ENCODE assay signal across 13 cellular contexts in the genomic region with DNA sequence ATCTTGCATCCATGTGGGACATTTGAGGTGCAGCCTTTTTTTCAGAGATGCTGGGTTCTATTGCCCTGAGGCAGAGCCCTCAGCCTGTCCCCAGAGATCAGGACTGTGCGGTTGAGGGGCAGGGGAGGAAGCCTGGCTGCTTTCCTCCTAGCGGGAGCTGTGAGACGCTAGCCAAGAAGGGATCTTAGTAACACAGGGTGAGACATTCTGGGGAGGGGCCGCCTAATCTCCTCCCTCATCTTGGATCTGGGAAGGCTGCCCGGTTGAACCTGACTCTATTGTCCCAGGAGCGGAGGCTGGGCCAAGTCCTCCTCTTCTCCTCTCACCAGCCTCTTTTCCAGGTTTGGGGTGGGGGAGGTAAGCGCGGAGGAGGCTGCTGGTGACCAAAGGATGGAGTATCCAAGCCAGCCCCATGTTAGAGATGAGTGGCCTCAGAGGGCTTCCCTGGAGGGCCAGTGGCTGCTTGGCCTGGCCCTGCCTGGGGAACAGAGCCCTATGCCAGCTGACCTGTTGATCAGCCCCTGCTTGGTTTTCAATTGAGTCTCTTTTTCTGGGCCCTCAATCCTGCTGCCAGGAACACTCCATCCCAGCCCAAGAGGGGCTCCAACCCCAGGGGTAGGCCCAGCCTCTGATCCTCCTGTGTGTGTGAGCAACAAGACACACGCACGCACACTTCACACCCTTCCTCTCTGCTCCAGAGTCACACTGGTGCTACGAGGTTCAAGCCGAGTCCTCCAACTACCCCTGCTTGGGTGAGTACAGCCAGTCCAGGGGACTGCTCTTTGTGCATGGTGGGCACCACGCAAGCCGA. TPM values are rescaled to one million over a fixed set of nuclear protein-coding genes. Genes with fewer than 3 reads are reported as not detected.
DNase-seq lines count a peak whose midpoint lies in the region; ATAC-seq and TF ChIP-seq lines count a peak whose summit lies in the region.
"Had no signal": no experiment of that assay in that cellular context is flagged by ENCODE, and none has a peak within 500 bp of the region (broad histone marks: within the 10 kb centered on the region; RNA-seq: fewer than 3 reads in every experiment).

No MANE protein-coding gene starts in this region.

- no peak overlapping the region for H3K4me3 Mint-ChIP-seq in CD4-positive, alpha-beta T cell
- H3K4me3 Mint-ChIP-seq: mesothelial cell of epicardium, type B pancreatic cell had no signal

- H3K27me3 ChIP-seq in psoas muscle (ENCODE audit: insufficient read depth in 3 of 3, low read length in 2 of 3) = peaks cover 0 to 60% (median 25%) of the 10 kb centered on the region in 3 donors
- H3K27me3 ChIP-seq in CD4-positive, alpha-beta T cell (ENCODE audit: control insufficient read depth, insufficient read depth, low read length) = peaks cover 27% of the 10 kb centered on the region

- intact Hi-C loops in psoas muscle (cut with DNase I) = no loop called here
- intact Hi-C loops in CD4-positive, alpha-beta T cell (cut with DNase I, micrococcal nuclease) = no loop called here

- no peaks in the 10 kb centered on the region for H3K36me3 ChIP-seq in psoas muscle (ENCODE audit: insufficient read depth in 1 of 2, low read depth in 1 of 2)

- H3K4me1 ChIP-seq in psoas muscle = no peaks in the 10 kb centered on the region

- no peaks in the 10 kb centered on the region for H3K36me3 Mint-ChIP-seq in CD4-positive, alpha-beta T cell (ENCODE audit: low read depth)
- H3K36me3 Mint-ChIP-seq: mesothelial cell of epicardium, type B pancreatic cell had no signal

- H3K27ac Mint-ChIP-seq in CD4-positive, alpha-beta T cell = no peak overlapping the region
- H3K27ac Mint-ChIP-seq: mesothelial cell of epicardium had no signal

- ATAC-seq in psoas muscle = peak in 3 of 4 donors; percentile 31 to 39 (median 36)
- no peak for ATAC-seq in CD4-positive, alpha-beta T cell (ENCODE audit: poor library complexity)

- H3K27ac ChIP-seq in RWPE1 = no peak overlapping the region
- H3K27ac ChIP-seq in psoas muscle = no peak overlapping the region
- no peak overlapping the region for H3K27ac ChIP-seq in CD4-positive, alpha-beta T cell (ENCODE audit: low read depth, low read length)

- H3K9me3 Mint-ChIP-seq in CD4-positive, alpha-beta T cell = no peaks in the 10 kb centered on the region
- H3K9me3 Mint-ChIP-seq: mesothelial cell of epicardium, type B pancreatic cell had no signal

- CTCF ChIA-PET in RWPE1 (lab: Yijun Ruan, JAX) = no interaction called here
- CTCF ChIA-PET in CD4-positive, alpha-beta T cell (lab: Charles Lee) = no interaction called here

- TF ChIP-seq CTCF in RWPE1 (conservative IDR thresholded peaks at IDR 0.05; ENCODE audit: low read depth) = no peak
- TF ChIP-seq CTCF in fibroblast of mammary gland (conservative IDR thresholded peaks at IDR 0.05; ENCODE audit: control insufficient read depth, insufficient read depth, low read depth, low read length) = no peak
- no peak for TF ChIP-seq CTCF in psoas muscle (IDR thresholded peaks at IDR 0.05)
- no peak for TF ChIP-seq CTCF in CD4-positive, alpha-beta T cell (IDR thresholded peaks at IDR 0.05)

- no peaks in the 10 kb centered on the region for H3K9me3 ChIP-seq in psoas muscle
- H3K9me3 ChIP-seq in CD4-positive, alpha-beta T cell (ENCODE audit: control insufficient read depth, low read length) = no peaks in the 10 kb centered on the region

- H3K4me1 Mint-ChIP-seq in CD4-positive, alpha-beta T cell (ENCODE audit: low read depth) = peaks cover 13% of the 10 kb centered on the region

- 49 to 51% (median 51%) methylated on average over 14 of the region's 14 CpGs for WGBS in psoas muscle, 3 donors

- peaks cover 56% of the 10 kb centered on the region for H3K27me3 Mint-ChIP-seq in CD4-positive, alpha-beta T cell

- no peak overlapping the region for H3K4me3 ChIP-seq in fibroblast of mammary gland (ENCODE audit: control insufficient read depth, low read depth, low read length)
- no peak overlapping the region for H3K4me3 ChIP-seq in psoas muscle

- DNase-seq in EH (ENCODE audit: low read depth) = peak; percentile 82
- peak; percentile 23 for DNase-seq in RWPE1 (ENCODE audit: low spot score)
- peak; percentile 95 for DNase-seq in fibroblast of mammary gland (ENCODE audit: low read depth)
- peak; percentile 45 to 68 for DNase-seq in psoas muscle
- no peak for DNase-seq in NCI-H2107 (lab: John Stamatoyannopoulos, UW)
- no peak for DNase-seq in GDM1 (lab: John Stamatoyannopoulos, UW)
- DNase-seq in OCI-M1 (lab: John Stamatoyannopoulos, UW) = no peak
- DNase-seq in CD4-positive, alpha-beta T cell = no peak
- DNase-seq: GF-D8; NCI-H1417; stimulated activated CD4-positive, alpha-beta T cell treated with anti-CD3 and anti-CD28 coated beads, Interleukin-2, amount 100 ng/mL, for 48 hours had no signal

- POLR2A ChIA-PET in RWPE1 (lab: Yijun Ruan, JAX; ENCODE audit: low non-redundant PET) = no interaction called here
- POLR2A ChIA-PET in CD4-positive, alpha-beta T cell (lab: Charles Lee) = no interaction called here

RNA-seq across cellular contexts. Expression of a gene that starts 5.0 kb away (rescaled TPM):
- total RNA-seq in psoas muscle = 10 to 100 TPM in 3 of 4 donors, 1 to 10 TPM in 1; 8.9 to 13.6 (median 11.6) TPM
- polyA plus RNA-seq in psoas muscle = 10 to 100 TPM; 10.2 to 16.6 (median 14.4) TPM
- not detected for total RNA-seq in CD4-positive, alpha-beta T cell
- total RNA-seq: mesothelial cell of epicardium had no signal

Comparison
In these comparisons a context has a peak if more than half of its experiments do, and no peak if none do; other contexts are left out.
1. DNase-seq: peak in EH (single experiment), RWPE1 (single experiment), fibroblast of mammary gland (single experiment) and psoas muscle (2 of 2); none in NCI-H2107 (single experiment), GDM1 (single experiment), OCI-M1 (single experiment) and CD4-positive, alpha-beta T cell (0 of 10).
2. RNA of a gene that starts 5.0 kb away (total RNA-seq): 8.9 to 13.6 TPM in psoas muscle; not detected in CD4-positive, alpha-beta T cell; every median in the first group is over 4 times any median in the second.